Comparison of ENCODE assay signal across 29 cellular contexts in the genomic region with DNA sequence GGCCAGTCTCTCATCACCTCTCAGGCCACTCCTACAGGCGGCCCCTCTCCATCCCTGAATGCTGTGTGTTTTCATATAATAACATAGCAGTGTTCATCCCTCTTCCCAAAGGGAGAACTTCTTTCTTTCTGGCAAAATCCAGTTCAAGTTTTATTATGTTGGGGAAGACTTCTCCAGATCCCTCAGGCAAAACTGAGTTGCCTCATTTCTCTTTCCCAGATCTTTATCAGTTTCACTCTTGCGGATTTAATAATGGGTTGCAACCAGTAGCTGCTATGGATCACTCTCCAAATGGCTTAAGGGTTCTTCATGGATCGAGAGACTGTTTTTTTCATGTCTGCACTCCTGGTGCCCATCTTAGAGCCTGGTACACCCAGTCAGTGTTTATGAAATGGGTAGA.
"Had no signal": no experiment of that assay in that cellular context is flagged by ENCODE, and none has a peak within 500 bp of the region (broad histone marks: within the 10 kb centered on the region; RNA-seq: fewer than 3 reads in every experiment).

No MANE protein-coding gene starts in this region.

- H3K27me3 Mint-ChIP-seq: activated CD8-positive, alpha-beta T cell treated with anti-CD3 and anti-CD28 coated beads for 36 hours had no signal

- DNase-seq: activated B cell treated with CpG ODN at 0.5 μM for 24 hours; activated CD4-positive, alpha-beta T cell treated with anti-CD3 and anti-CD28 coated beads for 48 hours; activated CD4-positive, alpha-beta T cell treated with anti-CD3 and anti-CD28 coated beads, Interleukin-2, amount 50 U/mL, for 1 hour; activated CD4-positive, alpha-beta T cell treated with anti-CD3 and anti-CD28 coated beads, Interleukin-2, amount 50 U/mL, for 48 hours; activated CD8-positive, alpha-beta memory T cell treated with anti-CD3 and anti-CD28 coated beads for 24 hours; activated CD8-positive, alpha-beta T cell treated with anti-CD3 and anti-CD28 coated beads for 36 hours; activated effector memory CD4-positive, alpha-beta T cell treated with Interleukin-2 at 50 U/mL for 16 hours; activated gamma-delta T cell treated with Interleukin-2 at 50 U/mL for 16 hours; activated naive CD4-positive, alpha-beta T cell treated with anti-CD3 and anti-CD28 coated beads, Interleukin-2, amount 50 U/mL, for 16 hours; activated naive CD4-positive, alpha-beta T cell treated with Interleukin-2 at 50 U/mL for 16 hours; activated T-cell treated with anti-CD3 and anti-CD28 coated beads, Interleukin-2, amount 50 U/mL, for 4 hours; amniotic stem cell; anterior cingulate cortex; brain microvascular endothelial cell; central memory CD4-positive, alpha-beta T cell; cerebellar nuclear complex; colonic mucosa; effector CD8-positive, alpha-beta T cell; esophagus squamous epithelium; foreskin melanocyte; head of caudate nucleus; T-helper 9 cell; WERI-Rb-1 had no signal

- H3K27ac Mint-ChIP-seq: activated B cell treated with CpG ODN at 0.5 μM for 24 hours; activated CD8-positive, alpha-beta T cell treated with anti-CD3 and anti-CD28 coated beads for 36 hours; activated naive CD8-positive, alpha-beta T cell; activated T-helper 17 cell treated with anti-CD3 and anti-CD28 coated beads, Interleukin-2, amount 50 U/mL, for 72 hours; T-helper 1 cell treated with Interleukin-12 subunit alpha and Interleukin-12 subunit beta and Interleukin-4 antibody, amounts not matched to agents 30 μg/mL and 1 μg/mL, for 36 hours had no signal

- H3K4me3 Mint-ChIP-seq: activated B cell treated with CpG ODN at 0.5 μM for 24 hours; activated CD8-positive, alpha-beta T cell treated with anti-CD3 and anti-CD28 coated beads for 36 hours; activated naive CD8-positive, alpha-beta T cell; activated T-cell treated with anti-CD3 and anti-CD28 coated beads, Interleukin-2, amount 50 U/mL, for 4 hours; activated T-helper 17 cell treated with anti-CD3 and anti-CD28 coated beads, Interleukin-2, amount 50 U/mL, for 72 hours; T-helper 1 cell treated with Interleukin-12 subunit alpha and Interleukin-12 subunit beta and Interleukin-4 antibody, amounts not matched to agents 30 μg/mL and 1 μg/mL, for 36 hours had no signal

- ATAC-seq: activated CD4-positive, CD25-positive, alpha-beta regulatory T cell treated with anti-CD3 and anti-CD28 coated beads, Interleukin-2, amount 50 U/mL, for 24 hours; activated CD8-positive, alpha-beta T cell treated with anti-CD3 and anti-CD28 coated beads for 36 hours; activated T-cell treated with anti-CD3 and anti-CD28 coated beads, Interleukin-2, amount 50 U/mL, for 4 hours; activated T-helper 17 cell treated with anti-CD3 and anti-CD28 coated beads, Interleukin-2, amount 50 U/mL, for 72 hours; gastroesophageal sphincter had no signal

- H3K4me3 ChIP-seq: colonic mucosa, esophagus squamous epithelium, gastroesophageal sphincter had no signal

- H3K27ac ChIP-seq: brain microvascular endothelial cell, colonic mucosa, epithelial cell of prostate, esophagus squamous epithelium, gastroesophageal sphincter, WERI-Rb-1 had no signal

- H3K9me3 ChIP-seq: colonic mucosa, esophagus squamous epithelium, gastroesophageal sphincter had no signal

- H3K9me3 Mint-ChIP-seq: activated B cell treated with CpG ODN at 0.5 μM for 24 hours; activated CD8-positive, alpha-beta T cell treated with anti-CD3 and anti-CD28 coated beads for 36 hours; activated T-cell treated with anti-CD3 and anti-CD28 coated beads, Interleukin-2, amount 50 U/mL, for 4 hours; activated T-helper 17 cell treated with anti-CD3 and anti-CD28 coated beads, Interleukin-2, amount 50 U/mL, for 72 hours; T-helper 1 cell treated with Interleukin-12 subunit alpha and Interleukin-12 subunit beta and Interleukin-4 antibody, amounts not matched to agents 30 μg/mL and 1 μg/mL, for 36 hours had no signal

- H3K36me3 Mint-ChIP-seq: activated naive CD8-positive, alpha-beta T cell had no signal

- H3K4me1 ChIP-seq: colonic mucosa, esophagus squamous epithelium, gastroesophageal sphincter had no signal

- H3K4me1 Mint-ChIP-seq: activated B cell treated with CpG ODN at 0.5 μM for 24 hours; activated T-helper 17 cell treated with anti-CD3 and anti-CD28 coated beads, Interleukin-2, amount 50 U/mL, for 72 hours had no signal

- H3K36me3 ChIP-seq: brain microvascular endothelial cell, colonic mucosa, esophagus squamous epithelium, gastroesophageal sphincter, WERI-Rb-1 had no signal

- H3K27me3 ChIP-seq: brain microvascular endothelial cell, colonic mucosa, esophagus squamous epithelium, gastroesophageal sphincter had no signal
